In genomic region chr5:24691073-24691472, GRCh38 we compare ENCODE assay signal across 29 cellular contexts. TPM values are rescaled to one million over a fixed set of nuclear protein-coding genes. Genes with fewer than 3 reads are reported as not detected.
"Had no signal": no experiment of that assay in that cellular context is flagged by ENCODE, and none has a peak within 500 bp of the region (broad histone marks: within the 10 kb centered on the region; RNA-seq: fewer than 3 reads in every experiment).

No MANE protein-coding gene starts in this region.

- H3K36me3 ChIP-seq: esophagus squamous epithelium, gastrocnemius medialis, heart right ventricle, left lung, lower lobe of right lung had no signal

- H3K27ac ChIP-seq: epithelial cell of prostate, esophagus squamous epithelium, gastrocnemius medialis, heart right ventricle, left lung, lower lobe of right lung had no signal

- H3K4me3 ChIP-seq: esophagus squamous epithelium, gastrocnemius medialis, heart right ventricle, left lung, lower lobe of right lung, mucosa of descending colon had no signal

- H3K4me1 ChIP-seq: esophagus squamous epithelium, gastrocnemius medialis, heart right ventricle, left lung, lower lobe of right lung had no signal

- FAIRE-seq: endometrium, islet of Langerhans, keratinocyte had no signal

- H3K9me3 ChIP-seq: gastrocnemius medialis had no signal

- ATAC-seq: effector memory CD8-positive, alpha-beta T cell; esophagus mucosa; gastrocnemius medialis; heart right ventricle; left cardiac atrium; left lung; left ventricle myocardium superior; lower lobe of right lung; mucosa of descending colon had no signal

- DNase-seq: cortex of kidney; effector CD8-positive, alpha-beta T cell; effector memory CD8-positive, alpha-beta T cell; endodermal cell; erythroblast; esophagus squamous epithelium; foreskin fibroblast; foreskin melanocyte; gastrocnemius medialis; glutamatergic neuron; head of caudate nucleus; heart right ventricle; hippocampal formation; left cardiac atrium; left lung; left ventricle myocardium superior; lower lobe of right lung; mesenchymal stem cell; mucosa of descending colon; naive B cell had no signal

- H3K27me3 ChIP-seq: esophagus squamous epithelium, gastrocnemius medialis, heart right ventricle, left lung had no signal

RNA-seq across cellular contexts. Expression of gene CDH10, which starts 46.3 kb away (rescaled TPM):
- total RNA-seq: dermis microvascular lymphatic vessel endothelial cell, esophagus mucosa, gastrocnemius medialis, lung microvascular endothelial cell, mesenteric fat pad, myocyte had no signal
- polyA plus RNA-seq: heart right ventricle had no signal
